Comparison of ENCODE assay signal across 2 cellular contexts in genomic region chr22:24894998-24895397, GRCh38.
A peak's percentile ranks its signal among the peaks of the same experiment; 100 is the strongest.
TF ChIP-seq lines count a peak whose summit lies in the region.

No MANE protein-coding gene starts in this region.

TF ChIP-seq in A549, 52 proteins besides CTCF, POLR2A, EP300 and RAD21 (continued from another document):
- TF ChIP-seq E2F6 (IDR thresholded peaks at IDR 0.05; ENCODE audit: borderline replicate concordance, low read depth) = 0 out of 2 replicates have a peak, but pooled peaks have one; percentile 13
TF ChIP-seq in A549: peak in this region for 1.

TF ChIP-seq in IMR-90, 13 proteins besides CTCF, POLR2A, EP300 and RAD21 (continued from another document):
- no peak for TF ChIP-seq SMC3 (IDR thresholded peaks at IDR 0.05; ENCODE audit: low read depth, low read length)
- no peak for TF ChIP-seq MXI1 (IDR thresholded peaks at IDR 0.05; ENCODE audit: borderline replicate concordance, low read depth, low read length)
- TF ChIP-seq CEBPB (IDR thresholded peaks at IDR 0.05; ENCODE audit: low read depth, low read length) = no peak
- TF ChIP-seq MAZ (IDR thresholded peaks at IDR 0.05; ENCODE audit: borderline replicate concordance, low read depth, low read length) = no peak
- TF ChIP-seq RCOR1 (IDR thresholded peaks at IDR 0.05; ENCODE audit: insufficient replicate concordance, low read length) = no peak
- no peak for TF ChIP-seq CHD1 (IDR thresholded peaks at IDR 0.05; ENCODE audit: low read depth, low read length)
- no peak for TF ChIP-seq RFX5 (IDR thresholded peaks at IDR 0.05; ENCODE audit: low read depth, low read length)
- no peak for TF ChIP-seq MAFK (IDR thresholded peaks at IDR 0.05; ENCODE audit: low read depth, low read length)
- TF ChIP-seq ELK1 (IDR thresholded peaks at IDR 0.05; ENCODE audit: borderline replicate concordance, low read depth, low read length) = no peak
- TF ChIP-seq NFE2L2 (IDR thresholded peaks at IDR 0.05; ENCODE audit: low read depth, low read length) = no peak
- TF ChIP-seq, protein P1, sequence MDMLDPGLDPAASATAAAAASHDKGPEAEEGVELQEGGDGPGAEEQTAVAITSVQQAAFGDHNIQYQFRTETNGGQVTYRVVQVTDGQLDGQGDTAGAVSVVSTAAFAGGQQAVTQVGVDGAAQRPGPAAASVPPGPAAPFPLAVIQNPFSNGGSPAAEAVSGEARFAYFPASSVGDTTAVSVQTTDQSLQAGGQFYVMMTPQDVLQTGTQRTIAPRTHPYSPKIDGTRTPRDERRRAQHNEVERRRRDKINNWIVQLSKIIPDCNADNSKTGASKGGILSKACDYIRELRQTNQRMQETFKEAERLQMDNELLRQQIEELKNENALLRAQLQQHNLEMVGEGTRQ (IDR thresholded peaks at IDR 0.05; ENCODE audit: low read depth, low read length) = no peak
- no peak for TF ChIP-seq BHLHE40 (IDR thresholded peaks at IDR 0.05; ENCODE audit: low read depth, low read length)
